1 cellular context compared by ENCODE assay signal in genomic region chr4:109301691-109302365, GRCh38.
TF ChIP-seq lines count a peak whose summit lies in the region.

No MANE protein-coding gene starts in this region.

TF ChIP-seq in SK-N-SH, 30 proteins besides CTCF, POLR2A, EP300 and RAD21 (continued from another document):
- TF ChIP-seq REST (IDR thresholded peaks at IDR 0.05; ENCODE audit: low read depth, low read length), result no peak
- TF ChIP-seq FOXM1 (IDR thresholded peaks at IDR 0.05; ENCODE audit: low read depth), result no peak
- TF ChIP-seq IRF3 (IDR thresholded peaks at IDR 0.05; ENCODE audit: low read depth, low read length), result no peak
- TF ChIP-seq GABPA (IDR thresholded peaks at IDR 0.05; ENCODE audit: low read depth), result no peak
- TF ChIP-seq PBX3 (IDR thresholded peaks at IDR 0.05), result no peak
